ENCODE assay signal across 8 cellular contexts in the genomic region with DNA sequence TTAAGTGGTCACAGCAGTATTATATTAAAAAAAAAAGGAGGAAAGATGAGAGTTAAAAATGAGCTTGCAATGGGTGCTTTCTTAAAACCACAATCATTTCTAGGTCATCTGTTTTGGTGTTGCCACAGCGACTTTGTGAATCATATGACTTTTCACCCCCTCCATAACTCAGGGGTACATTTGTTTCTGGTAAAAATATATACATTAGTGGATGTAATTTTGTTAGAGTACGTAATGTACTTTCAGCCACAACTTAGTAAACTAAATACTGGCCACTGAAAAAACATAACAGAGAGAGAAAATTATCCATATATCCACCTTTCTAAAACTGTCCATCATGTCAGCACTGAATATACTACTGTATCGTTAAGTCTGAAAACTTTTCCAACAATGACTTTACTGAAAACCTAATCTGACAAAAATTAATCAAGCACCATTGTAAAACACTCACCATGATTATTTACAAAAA. TPM values are rescaled to one million over a fixed set of nuclear protein-coding genes. Genes with fewer than 3 reads are reported as not detected.
DNase-seq lines count a peak whose midpoint lies in the region; ATAC-seq lines count a peak whose summit lies in the region.

No MANE protein-coding gene starts in this region.

- no peaks in the 10 kb centered on the region for H3K27me3 ChIP-seq in muscle layer of colon (ENCODE audit: control insufficient read depth in 1 of 2, insufficient read depth in 2 of 2, low read length in 2 of 2)

- ATAC-seq in HG03439 (IDR thresholded peaks at IDR 0.05; ENCODE audit: unreplicated experiment): peak; percentile 46
- no peak for ATAC-seq in HG02970 (IDR thresholded peaks at IDR 0.05; ENCODE audit: low FRiP score, unreplicated experiment)
- ATAC-seq in HG03039 (IDR thresholded peaks at IDR 0.05; ENCODE audit: unreplicated experiment): no peak

- H3K4me3 ChIP-seq in muscle layer of colon (ENCODE audit: low read depth in 1 of 2, low read length in 2 of 2): peak overlapping the region in 1 of 2 donors; percentile 51

- no peaks in the 10 kb centered on the region for H3K9me3 ChIP-seq in muscle layer of colon (ENCODE audit: low read length)

- no peaks in the 10 kb centered on the region for H3K36me3 ChIP-seq in muscle layer of colon (ENCODE audit: insufficient read depth, low read length)

- peaks cover 50% of the 10 kb centered on the region for H3K36me3 Mint-ChIP-seq in activated T-helper 2 cell treated with anti-CD3 and anti-CD28 coated beads, Interferon-gamma antibody, Interleukin-2, Interleukin-4, amounts not matched to agents 10 μg/mL and 5 μg/mL and 100 μg/mL, durations not matched to agents 14 hours and 24 hours and 36 hours (ENCODE audit: low read depth)

- peaks cover 73% of the 10 kb centered on the region for H3K4me1 Mint-ChIP-seq in activated T-helper 2 cell treated with anti-CD3 and anti-CD28 coated beads, Interferon-gamma antibody, Interleukin-2, Interleukin-4, amounts not matched to agents 10 μg/mL and 5 μg/mL and 100 μg/mL, durations not matched to agents 14 hours and 24 hours and 36 hours (ENCODE audit: low read depth)

- peak overlapping the region; percentile 37 for H3K27ac ChIP-seq in muscle layer of colon (ENCODE audit: low read depth, low read length)

- DNase-seq in ELR (ENCODE audit: low read depth): peak; percentile 73
- DNase-seq in activated T-helper 2 cell treated with anti-CD3 and anti-CD28 coated beads, Interferon-gamma antibody, Interleukin-2, Interleukin-4, amounts not matched to agents 10 μg/mL and 5 μg/mL and 100 μg/mL, durations not matched to agents 14 hours and 24 hours and 36 hours (ENCODE audit: low spot score): no peak
- no peak for DNase-seq in DMS79 treated with DMSO at 0.1 percent for 48 hours (lab: John Stamatoyannopoulos, UW)
- DNase-seq in NCI-H526 treated with DMSO at 0.1 percent for 48 hours (lab: John Stamatoyannopoulos, UW): no peak

- intact Hi-C loops in activated T-helper 2 cell treated with anti-CD3 and anti-CD28 coated beads, Interferon-gamma antibody, Interleukin-2, Interleukin-4, amounts not matched to agents 10 μg/mL and 5 μg/mL and 100 μg/mL, durations not matched to agents 14 hours and 24 hours and 36 hours (cut with micrococcal nuclease): loop anchor here (5.0 kb wide), 1 partner anchor 697 kb away; the partner anchor contains the start of gene RBSN

- H3K27me3 Mint-ChIP-seq in activated T-helper 2 cell treated with anti-CD3 and anti-CD28 coated beads, Interferon-gamma antibody, Interleukin-2, Interleukin-4, amounts not matched to agents 10 μg/mL and 5 μg/mL and 100 μg/mL, durations not matched to agents 14 hours and 24 hours and 36 hours (ENCODE audit: low read depth): no peaks in the 10 kb centered on the region

- H3K27ac Mint-ChIP-seq in activated T-helper 2 cell treated with anti-CD3 and anti-CD28 coated beads, Interferon-gamma antibody, Interleukin-2, Interleukin-4, amounts not matched to agents 10 μg/mL and 5 μg/mL and 100 μg/mL, durations not matched to agents 14 hours and 24 hours and 36 hours: peak overlapping the region; percentile 74

- H3K4me1 ChIP-seq in muscle layer of colon (ENCODE audit: insufficient read depth, low read length): peaks cover 4% of the 10 kb centered on the region

- H3K9me3 Mint-ChIP-seq in activated T-helper 2 cell treated with anti-CD3 and anti-CD28 coated beads, Interferon-gamma antibody, Interleukin-2, Interleukin-4, amounts not matched to agents 10 μg/mL and 5 μg/mL and 100 μg/mL, durations not matched to agents 14 hours and 24 hours and 36 hours: peaks cover 22% of the 10 kb centered on the region

- H3K4me3 Mint-ChIP-seq in activated T-helper 2 cell treated with anti-CD3 and anti-CD28 coated beads, Interferon-gamma antibody, Interleukin-2, Interleukin-4, amounts not matched to agents 10 μg/mL and 5 μg/mL and 100 μg/mL, durations not matched to agents 14 hours and 24 hours and 36 hours (ENCODE audit: low read depth): peak overlapping the region; percentile 70

- peak overlapping the region; percentile 62 for H3K9ac ChIP-seq in muscle layer of colon (ENCODE audit: low read length)

RNA-seq across cellular contexts. Expression of gene ANKRD28, which starts 3.4 kb away (rescaled TPM):
- 44.2 and 45.5 TPM in 2 replicates for total RNA-seq in activated T-helper 2 cell treated with anti-CD3 and anti-CD28 coated beads, Interferon-gamma antibody, Interleukin-2, Interleukin-4, amounts not matched to agents 10 μg/mL and 5 μg/mL and 100 μg/mL, durations not matched to agents 14 hours and 24 hours and 36 hours
